ENCODE assay signal across 19 cellular contexts in genomic region chr2:10428936-10429335, GRCh38.
"Had no signal": no experiment of that assay in that cellular context is flagged by ENCODE, and none has a peak within 500 bp of the region (broad histone marks: within the 10 kb centered on the region; RNA-seq: fewer than 3 reads in every experiment).

No MANE protein-coding gene starts in this region.

- H3K4me3 Mint-ChIP-seq: nephron, type B pancreatic cell had no signal

- H3K9me3 Mint-ChIP-seq: nephron, type B pancreatic cell had no signal

- H3K4me1 ChIP-seq: right atrium auricular region, uterus had no signal

- H3K27ac ChIP-seq: neutrophil, right atrium auricular region, sigmoid colon, skin epidermis had no signal

- H3K4me3 ChIP-seq: esophagus squamous epithelium, gastroesophageal sphincter, lung, right atrium auricular region, sigmoid colon, skin epidermis, uterus had no signal

- H3K36me3 ChIP-seq: uterus had no signal

- DNase-seq: dermis blood vessel endothelial cell; esophagus squamous epithelium; glutamatergic neuron; islet precursor cell; left ventricle myocardium superior; mesenchymal stem cell; midbrain; naive B cell; sigmoid colon; stimulated activated CD4-positive, alpha-beta T cell treated with anti-CD3 and anti-CD28 coated beads, Interleukin-12 subunit alpha, Interleukin-12 subunit beta, amount 100 ng/mL, for 4 hours; stimulated activated naive CD4-positive, alpha-beta T cell treated with Interleukin-2 at 50 U/mL for 16 hours; uterus had no signal

- ATAC-seq: gastroesophageal sphincter, left ventricle myocardium superior had no signal

- H3K27ac Mint-ChIP-seq: nephron, type B pancreatic cell had no signal

- H3K27me3 ChIP-seq: neutrophil, right atrium auricular region, sigmoid colon, uterus had no signal

- H3K9me3 ChIP-seq: esophagus squamous epithelium, gastroesophageal sphincter, neutrophil, right atrium auricular region, sigmoid colon, uterus had no signal

- H3K27me3 Mint-ChIP-seq: naive B cell had no signal
